17 cellular contexts compared by ENCODE assay signal in genomic region chr20:53890434-53891305, GRCh38.
DNase-seq lines count a peak whose midpoint lies in the region; ATAC-seq and TF ChIP-seq lines count a peak whose summit lies in the region.
"Had no signal": no experiment of that assay in that cellular context is flagged by ENCODE, and none has a peak within 500 bp of the region (broad histone marks: within the 10 kb centered on the region; RNA-seq: fewer than 3 reads in every experiment).

No MANE protein-coding gene starts in this region.

- H3K27me3 ChIP-seq in CD4-positive, CD25-positive, alpha-beta regulatory T cell (ENCODE audit: control insufficient read depth, insufficient read depth, low read length), result no peaks in the 10 kb centered on the region
- H3K27me3 ChIP-seq in HCT116 (ENCODE audit: insufficient read depth, low read length), result no peaks in the 10 kb centered on the region
- H3K27me3 ChIP-seq: neural progenitor cell, sigmoid colon, uterus had no signal

- peaks cover 10% of the 10 kb centered on the region for H3K4me1 ChIP-seq in CD4-positive, CD25-positive, alpha-beta regulatory T cell (ENCODE audit: control insufficient read depth, insufficient read depth, low read length, poor library complexity, severe bottlenecking)
- H3K4me1 ChIP-seq in HCT116 (ENCODE audit: control insufficient read depth in 1 of 2, insufficient read depth in 2 of 2, low read length in 2 of 2), result peaks cover 0 to 14% of the 10 kb centered on the region in 2 experiments; a peak in 1 of 4 replicates
- H3K4me1 ChIP-seq: neural progenitor cell, sigmoid colon, uterus had no signal

- CTCF ChIA-PET in HCT116 (lab: Charles Lee), result no interaction called here

- H3K27ac ChIP-seq in CD4-positive, CD25-positive, alpha-beta regulatory T cell (ENCODE audit: insufficient read depth, low read length, poor library complexity, severe bottlenecking), result no peak overlapping the region
- no peak overlapping the region for H3K27ac ChIP-seq in HCT116 (ENCODE audit: low read depth, low read length)
- H3K27ac ChIP-seq: C4-2B, neural progenitor cell, sigmoid colon, uterus had no signal

- H3K4me3 Mint-ChIP-seq in CD4-positive, CD25-positive, alpha-beta regulatory T cell, result no peak overlapping the region
- H3K4me3 Mint-ChIP-seq in activated naive CD8-positive, alpha-beta T cell treated with anti-CD3 and anti-CD28 coated beads for 36 hours, result no peak overlapping the region
- H3K4me3 Mint-ChIP-seq in nephron progenitor cell, result no peak overlapping the region
- H3K4me3 Mint-ChIP-seq: central memory CD8-positive, alpha-beta T cell; neural progenitor cell had no signal

- no peak for ATAC-seq in CD4-positive, CD25-positive, alpha-beta regulatory T cell (ENCODE audit: low read depth in 2 of 2)
- ATAC-seq in HCT116 (no peak), GM18867 (IDR thresholded peaks at IDR 0.05; ENCODE audit: unreplicated experiment) (no peak)

- POLR2A ChIA-PET in HCT116 (lab: Charles Lee), result no interaction called here

- no TSS peak for BruUV-seq in HCT116 (replicated peaks; lab: Mats Ljungman, UMichigan)

- peaks cover 15 to 50% (median 23%) of the 10 kb centered on the region in 4 donors for H3K4me1 Mint-ChIP-seq in CD4-positive, CD25-positive, alpha-beta regulatory T cell
- peaks cover 71% of the 10 kb centered on the region for H3K4me1 Mint-ChIP-seq in activated naive CD8-positive, alpha-beta T cell treated with anti-CD3 and anti-CD28 coated beads for 36 hours
- peaks cover 20% of the 10 kb centered on the region for H3K4me1 Mint-ChIP-seq in nephron progenitor cell

- no peak overlapping the region for H3K4me2 ChIP-seq in HCT116 (ENCODE audit: low read length)
- H3K4me2 ChIP-seq: neural progenitor cell had no signal

- no peaks in the 10 kb centered on the region for H3K9me3 ChIP-seq in CD4-positive, CD25-positive, alpha-beta regulatory T cell (ENCODE audit: control insufficient read depth in 2 of 2, low read length in 2 of 2)
- H3K9me3 ChIP-seq in HCT116 (ENCODE audit: control insufficient read depth in 1 of 2, insufficient read depth in 1 of 2, low read depth in 1 of 2, low read length in 2 of 2), result no peaks in the 10 kb centered on the region
- H3K9me3 ChIP-seq: sigmoid colon, uterus had no signal

- RAD21 ChIA-PET in HCT116 (lab: Charles Lee; ENCODE audit: low non-redundant PET in 1 of 2, low total read pairs in 2 of 2, uncharacterized antibody in 2 of 2, unreplicated experiment in 2 of 2), result no interaction called here

- no peak for TF ChIP-seq POLR2A in HCT116 (IDR thresholded peaks at IDR 0.05; ENCODE audit: borderline replicate concordance, extremely low read depth, insufficient read depth, insufficient read length)

- TF ChIP-seq RAD21 in HCT116 (IDR thresholded peaks at IDR 0.05; ENCODE audit: low read depth), result no peak

- DNase-seq in CD4-positive, CD25-positive, alpha-beta regulatory T cell, result no peak
- DNase-seq in HCT116 (ENCODE audit: low read depth, low spot score) (no peak), lung microvascular endothelial cell (ENCODE audit: low read depth in 2 of 2) (peak; percentile 57), nephron progenitor cell (no peak), HPDE6-E6E7 (ENCODE audit: extremely low spot score) (no peak)
- DNase-seq in activated naive CD8-positive, alpha-beta T cell treated with anti-CD3 and anti-CD28 coated beads for 36 hours, result no peak
- DNase-seq in central memory CD4-positive, alpha-beta T cell, result no peak
- DNase-seq: KG1; NCI-H1436; sigmoid colon; stimulated activated CD4-positive, alpha-beta T cell treated with anti-CD3 and anti-CD28 coated beads, Interleukin-4, amount 100 ng/mL, for 4 hours; SW 1271; uterus had no signal

- H3K9me2 ChIP-seq in HCT116 (ENCODE audit: insufficient read depth), result no peaks in the 10 kb centered on the region

- H3K9ac ChIP-seq in HCT116 (ENCODE audit: low read length), result no peak overlapping the region
- H3K9ac ChIP-seq: neural progenitor cell had no signal

- H3K4me3 ChIP-seq in CD4-positive, CD25-positive, alpha-beta regulatory T cell (ENCODE audit: low read depth, low read length), result no peak overlapping the region
- no peak overlapping the region for H3K4me3 ChIP-seq in HCT116 (replicated peaks in 1 of 2; ENCODE audit: low read depth in 1 of 2, low read length in 2 of 2)
- H3K4me3 ChIP-seq: neural progenitor cell, sigmoid colon, uterus had no signal

- peak overlapping the region in 2 of 3 donors; percentile 32 to 67 for H3K27ac Mint-ChIP-seq in CD4-positive, CD25-positive, alpha-beta regulatory T cell
- H3K27ac Mint-ChIP-seq in activated naive CD8-positive, alpha-beta T cell treated with anti-CD3 and anti-CD28 coated beads for 36 hours, result peak overlapping the region; percentile 76
- H3K27ac Mint-ChIP-seq in nephron progenitor cell, result no peak overlapping the region
- H3K27ac Mint-ChIP-seq: neural progenitor cell had no signal

- H3K9me3 Mint-ChIP-seq in CD4-positive, CD25-positive, alpha-beta regulatory T cell, result peaks cover 0 to 1% (median 0%) of the 10 kb centered on the region in 7 donors
- peaks cover 9% of the 10 kb centered on the region for H3K9me3 Mint-ChIP-seq in activated naive CD8-positive, alpha-beta T cell treated with anti-CD3 and anti-CD28 coated beads for 36 hours
- H3K9me3 Mint-ChIP-seq in nephron progenitor cell, result peaks cover 15% of the 10 kb centered on the region
- H3K9me3 Mint-ChIP-seq: central memory CD8-positive, alpha-beta T cell had no signal

- TF ChIP-seq CTCF in HCT116 (IDR thresholded peaks at IDR 0.05 in 2 of 3, conservative IDR thresholded peaks at IDR 0.05 in 1 of 3; ENCODE audit: borderline replicate concordance in 1 of 3, insufficient read depth in 1 of 3, low read depth in 2 of 3, low read length in 2 of 3) (no peak), nephron progenitor cell (IDR thresholded peaks at IDR 0.05) (no peak)

- intact Hi-C loops in HCT116 (cut with micrococcal nuclease), result no loop called here

- H3K36me3 Mint-ChIP-seq in CD4-positive, CD25-positive, alpha-beta regulatory T cell, result no peaks in the 10 kb centered on the region
- H3K36me3 Mint-ChIP-seq in activated naive CD8-positive, alpha-beta T cell treated with anti-CD3 and anti-CD28 coated beads for 36 hours, result peaks cover 3% of the 10 kb centered on the region
- no peaks in the 10 kb centered on the region for H3K36me3 Mint-ChIP-seq in nephron progenitor cell (ENCODE audit: low read depth)
- H3K36me3 Mint-ChIP-seq: neural progenitor cell had no signal

- H4K20me1 ChIP-seq in HCT116 (ENCODE audit: insufficient read depth), result no peaks in the 10 kb centered on the region

- peak overlapping the region; percentile 6 for H2AFZ ChIP-seq in HCT116 (ENCODE audit: low read depth, low read length, poor library complexity, severe bottlenecking)
- H2AFZ ChIP-seq: neural progenitor cell had no signal

- no peaks in the 10 kb centered on the region for H3K36me3 ChIP-seq in CD4-positive, CD25-positive, alpha-beta regulatory T cell (ENCODE audit: control insufficient read depth, insufficient read depth, low read length)
- no peaks in the 10 kb centered on the region for H3K36me3 ChIP-seq in HCT116 (ENCODE audit: control insufficient read depth in 1 of 2, insufficient read depth in 2 of 2, low read length in 2 of 2)
- H3K36me3 ChIP-seq: neural progenitor cell, sigmoid colon, uterus had no signal

- H3K27me3 Mint-ChIP-seq in CD4-positive, CD25-positive, alpha-beta regulatory T cell, result no peaks in the 10 kb centered on the region
- no peaks in the 10 kb centered on the region for H3K27me3 Mint-ChIP-seq in activated naive CD8-positive, alpha-beta T cell treated with anti-CD3 and anti-CD28 coated beads for 36 hours
- no peaks in the 10 kb centered on the region for H3K27me3 Mint-ChIP-seq in nephron progenitor cell (ENCODE audit: low read depth, poor library complexity)
- H3K27me3 Mint-ChIP-seq: central memory CD8-positive, alpha-beta T cell had no signal

- H3K79me2 ChIP-seq in HCT116 (ENCODE audit: insufficient read depth, low read length), result no peaks in the 10 kb centered on the region

TF ChIP-seq in HCT116, 20 proteins besides CTCF, POLR2A, EP300 and RAD21:
- TF ChIP-seq YY1 (IDR thresholded peaks at IDR 0.05; ENCODE audit: extremely low read depth, insufficient replicate concordance, low read depth, low read length), result no peak
- TF ChIP-seq SP1 (IDR thresholded peaks at IDR 0.05; ENCODE audit: low read depth), result no peak
- TF ChIP-seq ZBTB33 (IDR thresholded peaks at IDR 0.05; ENCODE audit: extremely low read depth, insufficient replicate concordance, low read length), result no peak
- no peak for TF ChIP-seq CEBPB (IDR thresholded peaks at IDR 0.05; ENCODE audit: low read depth)
- TF ChIP-seq SRF (IDR thresholded peaks at IDR 0.05; ENCODE audit: low read depth), result no peak
- TF ChIP-seq CBX3 (IDR thresholded peaks at IDR 0.05; ENCODE audit: low read depth), result no peak
- no peak for TF ChIP-seq EGR1 (IDR thresholded peaks at IDR 0.05; ENCODE audit: low read depth)

Comparison
In these comparisons a context has a peak if more than half of its experiments do, and no peak if none do; other contexts are left out.
1. DNase-seq: peak in lung microvascular endothelial cell (2 of 2); none in CD4-positive, CD25-positive, alpha-beta regulatory T cell (0 of 3), HCT116 (single experiment), activated naive CD8-positive, alpha-beta T cell treated with anti-CD3 and anti-CD28 coated beads for 36 hours (single experiment), nephron progenitor cell (single experiment), HPDE6-E6E7 (single experiment) and central memory CD4-positive, alpha-beta T cell (single experiment).